Comparison of ENCODE assay signal across 17 cellular contexts in genomic region chr5:61686491-61687257, GRCh38.
DNase-seq lines count a peak whose midpoint lies in the region; ATAC-seq, FAIRE-seq and TF ChIP-seq lines count a peak whose summit lies in the region.
"Had no signal": no experiment of that assay in that cellular context is flagged by ENCODE, and none has a peak within 500 bp of the region (broad histone marks: within the 10 kb centered on the region; RNA-seq: fewer than 3 reads in every experiment).

No MANE protein-coding gene starts in this region.

- H3K4me1 ChIP-seq in esophagus muscularis mucosa (peaks cover 3 to 19% (median 10%) of the 10 kb centered on the region in 4 donors), skeletal muscle satellite cell (ENCODE audit: control insufficient read depth, insufficient read depth, low read length) (peaks cover 4% of the 10 kb centered on the region)

- no peaks in the 10 kb centered on the region for H3K9me3 Mint-ChIP-seq in activated T-helper 1 cell treated with anti-CD3 and anti-CD28 coated beads, Interleukin-12 subunit alpha, Interleukin-12 subunit beta, Interleukin-2, Interleukin-4 antibody, amounts not matched to agents 30 ng/mL and 10 ng/mL and 1 ng/mL, durations not matched to agents 14 hours and 24 hours and 36 hours

- H3K27me3 ChIP-seq in esophagus muscularis mucosa, result no peaks in the 10 kb centered on the region
- H3K27me3 ChIP-seq in skeletal muscle satellite cell (ENCODE audit: control insufficient read depth, insufficient read depth, low read length), result peaks cover 6% of the 10 kb centered on the region

- intact Hi-C loops in esophagus muscularis mucosa (cut with DNase I), result no loop called here
- intact Hi-C loops in activated T-helper 1 cell treated with anti-CD3 and anti-CD28 coated beads, Interleukin-12 subunit alpha, Interleukin-12 subunit beta, Interleukin-2, Interleukin-4 antibody, amounts not matched to agents 30 ng/mL and 10 ng/mL and 1 ng/mL, durations not matched to agents 14 hours and 24 hours and 36 hours (cut with micrococcal nuclease), result no loop called here

- FAIRE-seq in GM19239 (lab: Jason Lieb, UNC), result peak; percentile 47
- FAIRE-seq: D721Med, H54 had no signal

- H3K9ac ChIP-seq in SK-N-MC (ENCODE audit: insufficient read length) (peak overlapping the region; percentile 2), skeletal muscle satellite cell (ENCODE audit: low read depth, low read length) (peak overlapping the region; percentile 21)

- H3K4me2 ChIP-seq in skeletal muscle satellite cell (ENCODE audit: low read length), result no peak overlapping the region

- no peaks in the 10 kb centered on the region for H3K27me3 Mint-ChIP-seq in activated T-helper 1 cell treated with anti-CD3 and anti-CD28 coated beads, Interleukin-12 subunit alpha, Interleukin-12 subunit beta, Interleukin-2, Interleukin-4 antibody, amounts not matched to agents 30 ng/mL and 10 ng/mL and 1 ng/mL, durations not matched to agents 14 hours and 24 hours and 36 hours (ENCODE audit: insufficient read depth)

- H3K27ac Mint-ChIP-seq in activated T-helper 1 cell treated with anti-CD3 and anti-CD28 coated beads, Interleukin-12 subunit alpha, Interleukin-12 subunit beta, Interleukin-2, Interleukin-4 antibody, amounts not matched to agents 30 ng/mL and 10 ng/mL and 1 ng/mL, durations not matched to agents 14 hours and 24 hours and 36 hours, result no peak overlapping the region

- TF ChIP-seq CTCF in esophagus muscularis mucosa (IDR thresholded peaks at IDR 0.05), result no peak

- no peaks in the 10 kb centered on the region for H3K36me3 Mint-ChIP-seq in activated T-helper 1 cell treated with anti-CD3 and anti-CD28 coated beads, Interleukin-12 subunit alpha, Interleukin-12 subunit beta, Interleukin-2, Interleukin-4 antibody, amounts not matched to agents 30 ng/mL and 10 ng/mL and 1 ng/mL, durations not matched to agents 14 hours and 24 hours and 36 hours (ENCODE audit: low read depth)

- no peak for ATAC-seq in HG02759 (IDR thresholded peaks at IDR 0.05; ENCODE audit: unreplicated experiment)

- H3K4me3 ChIP-seq in SK-N-MC (no peak overlapping the region; the same call in 1 of the 2 replicates), esophagus muscularis mucosa (no peak overlapping the region), skeletal muscle satellite cell (ENCODE audit: low read length) (no peak overlapping the region)

- H3K9me3 ChIP-seq in SK-N-MC (ENCODE audit: low read depth, low read length) (no peaks in the 10 kb centered on the region), esophagus muscularis mucosa (no peaks in the 10 kb centered on the region), skeletal muscle satellite cell (replicated peaks; ENCODE audit: low read length) (no peaks in the 10 kb centered on the region)

- H3K36me3 ChIP-seq in SK-N-MC (ENCODE audit: insufficient read depth, low read length) (no peaks in the 10 kb centered on the region), esophagus muscularis mucosa (no peaks in the 10 kb centered on the region), skeletal muscle satellite cell (ENCODE audit: insufficient read depth, low read length) (no peaks in the 10 kb centered on the region)

- no peak for TF ChIP-seq EP300 in esophagus muscularis mucosa (IDR thresholded peaks at IDR 0.05)

- H3K4me3 Mint-ChIP-seq in activated T-helper 1 cell treated with anti-CD3 and anti-CD28 coated beads, Interleukin-12 subunit alpha, Interleukin-12 subunit beta, Interleukin-2, Interleukin-4 antibody, amounts not matched to agents 30 ng/mL and 10 ng/mL and 1 ng/mL, durations not matched to agents 14 hours and 24 hours and 36 hours, result no peak overlapping the region

- DNase-seq in GM19239 (ENCODE audit: insufficient read length, low spot score), result no peak
- DNase-seq in SK-N-MC (ENCODE audit: low read depth, low spot score), result no peak
- DNase-seq in esophagus muscularis mucosa (ENCODE audit: extremely low spot score), result peak; percentile 60
- no peak for DNase-seq in NCI-H226
- DNase-seq in activated T-helper 1 cell treated with anti-CD3 and anti-CD28 coated beads, Interleukin-12 subunit alpha, Interleukin-12 subunit beta, Interleukin-2, Interleukin-4 antibody, amounts not matched to agents 30 ng/mL and 10 ng/mL and 1 ng/mL, durations not matched to agents 14 hours and 24 hours and 36 hours (ENCODE audit: low spot score), result no peak
- DNase-seq: C1 segment of cervical spinal cord, DMS79 treated with DMSO at 0.1 percent for 48 hours, NCI-H1105 treated with DMSO at 0.1 percent for 48 hours, NCI-H1694, NCI-H510A, NCI-H774, RPMI8226, SHP77 treated with DMSO at 0.1 percent for 48 hours had no signal

- no peaks in the 10 kb centered on the region for H3K4me1 Mint-ChIP-seq in activated T-helper 1 cell treated with anti-CD3 and anti-CD28 coated beads, Interleukin-12 subunit alpha, Interleukin-12 subunit beta, Interleukin-2, Interleukin-4 antibody, amounts not matched to agents 30 ng/mL and 10 ng/mL and 1 ng/mL, durations not matched to agents 14 hours and 24 hours and 36 hours (ENCODE audit: low read depth)

- 69% methylated on average over 5 of the region's 5 CpGs for WGBS in esophagus muscularis mucosa

- no peak for TF ChIP-seq POLR2A in esophagus muscularis mucosa (IDR thresholded peaks at IDR 0.05; ENCODE audit: low read depth)

- peak overlapping the region; percentile 97 for H3K27ac ChIP-seq in SK-N-MC
- H3K27ac ChIP-seq in esophagus muscularis mucosa (replicated peaks in 1 of 4), result no peak overlapping the region
